In genomic region chr4:140096921-140097320, GRCh38 we compare ENCODE assay signal across 13 cellular contexts. TPM values are rescaled to one million over a fixed set of nuclear protein-coding genes. Genes with fewer than 3 reads are reported as not detected.
DNase-seq lines count a peak whose midpoint lies in the region; ATAC-seq and TF ChIP-seq lines count a peak whose summit lies in the region.
"Had no signal": no experiment of that assay in that cellular context is flagged by ENCODE, and none has a peak within 500 bp of the region (broad histone marks: within the 10 kb centered on the region; RNA-seq: fewer than 3 reads in every experiment).

No MANE protein-coding gene starts in this region.

- H3K27ac Mint-ChIP-seq in activated CD4-positive, alpha-beta T cell treated with anti-CD3 and anti-CD28 coated beads for 36 hours: peak overlapping the region; percentile 99
- H3K27ac Mint-ChIP-seq in activated CD4-positive, alpha-beta memory T cell treated with anti-CD3 and anti-CD28 coated beads for 36 hours: peak overlapping the region; percentile 98
- H3K27ac Mint-ChIP-seq: IgD-negative memory B cell had no signal

- CTCF ChIA-PET in activated CD4-positive, alpha-beta T cell treated with anti-CD3 and anti-CD28 coated beads for 36 hours (lab: Charles Lee): no interaction called here
- CTCF ChIA-PET in activated CD4-positive, alpha-beta memory T cell treated with anti-CD3 and anti-CD28 coated beads for 36 hours (lab: Charles Lee): no interaction called here

- peak overlapping the region; percentile 75 for H3K4me3 Mint-ChIP-seq in activated CD4-positive, alpha-beta T cell treated with anti-CD3 and anti-CD28 coated beads for 36 hours
- H3K4me3 Mint-ChIP-seq in activated CD4-positive, alpha-beta memory T cell treated with anti-CD3 and anti-CD28 coated beads for 36 hours: no peak overlapping the region

- peak overlapping the region in 3 of 4 donors; percentile 40 to 69 (median 48) for H3K27ac ChIP-seq in gastroesophageal sphincter
- peak overlapping the region; percentile 55 for H3K27ac ChIP-seq in subcutaneous abdominal adipose tissue (ENCODE audit: low read depth, low read length)

- 35 to 37% methylated on average over 2 of the region's 2 CpGs for WGBS in gastroesophageal sphincter (ENCODE audit: low coverage in 1 of 2), 2 donors

- H3K9ac ChIP-seq in subcutaneous abdominal adipose tissue (ENCODE audit: low read length in 5 of 5): no peak overlapping the region

- peaks cover 85% of the 10 kb centered on the region for H3K4me1 Mint-ChIP-seq in activated CD4-positive, alpha-beta T cell treated with anti-CD3 and anti-CD28 coated beads for 36 hours
- peaks cover 68% of the 10 kb centered on the region for H3K4me1 Mint-ChIP-seq in activated CD4-positive, alpha-beta memory T cell treated with anti-CD3 and anti-CD28 coated beads for 36 hours (ENCODE audit: low read depth)

- no peaks in the 10 kb centered on the region for H3K27me3 ChIP-seq in gastroesophageal sphincter
- H3K27me3 ChIP-seq in subcutaneous abdominal adipose tissue (ENCODE audit: control insufficient read depth in 5 of 5, insufficient read depth in 4 of 5, low read length in 5 of 5): no peaks in the 10 kb centered on the region
- no peaks in the 10 kb centered on the region for H3K27me3 ChIP-seq in BE2C

- H3K4me3 ChIP-seq in gastroesophageal sphincter: no peak overlapping the region
- peak overlapping the region in 2 of 5 donors; percentile 0 to 45 for H3K4me3 ChIP-seq in subcutaneous abdominal adipose tissue (ENCODE audit: low read depth in 1 of 5, low read length in 5 of 5)
- no peak overlapping the region for H3K4me3 ChIP-seq in BE2C (ENCODE audit: low read depth, low read length)

- H3K36me3 Mint-ChIP-seq in activated CD4-positive, alpha-beta T cell treated with anti-CD3 and anti-CD28 coated beads for 36 hours (ENCODE audit: low read depth): no peaks in the 10 kb centered on the region
- no peaks in the 10 kb centered on the region for H3K36me3 Mint-ChIP-seq in activated CD4-positive, alpha-beta memory T cell treated with anti-CD3 and anti-CD28 coated beads for 36 hours
- H3K36me3 Mint-ChIP-seq: IgD-negative memory B cell had no signal

- H3K36me3 ChIP-seq in gastroesophageal sphincter (no peaks in the 10 kb centered on the region), subcutaneous abdominal adipose tissue (ENCODE audit: control insufficient read depth in 5 of 5, insufficient read depth in 5 of 5, low read length in 5 of 5) (no peaks in the 10 kb centered on the region), BE2C (no peaks in the 10 kb centered on the region)

- H3K9me3 Mint-ChIP-seq in activated CD4-positive, alpha-beta T cell treated with anti-CD3 and anti-CD28 coated beads for 36 hours (ENCODE audit: low read depth): no peaks in the 10 kb centered on the region
- no peaks in the 10 kb centered on the region for H3K9me3 Mint-ChIP-seq in activated CD4-positive, alpha-beta memory T cell treated with anti-CD3 and anti-CD28 coated beads for 36 hours

- H3K4me1 ChIP-seq in gastroesophageal sphincter: peaks cover 0 to 65% (median 7%) of the 10 kb centered on the region in 3 donors
- peaks cover 3 to 89% (median 75%) of the 10 kb centered on the region in 5 donors for H3K4me1 ChIP-seq in subcutaneous abdominal adipose tissue (ENCODE audit: control insufficient read depth in 5 of 5, insufficient read depth in 5 of 5, low read length in 5 of 5)
- H3K4me1 ChIP-seq in BE2C: peaks cover 37% of the 10 kb centered on the region

- no peaks in the 10 kb centered on the region for H3K27me3 Mint-ChIP-seq in activated CD4-positive, alpha-beta T cell treated with anti-CD3 and anti-CD28 coated beads for 36 hours
- no peaks in the 10 kb centered on the region for H3K27me3 Mint-ChIP-seq in activated CD4-positive, alpha-beta memory T cell treated with anti-CD3 and anti-CD28 coated beads for 36 hours

- no peaks in the 10 kb centered on the region for H3K9me3 ChIP-seq in gastroesophageal sphincter
- no peaks in the 10 kb centered on the region for H3K9me3 ChIP-seq in subcutaneous abdominal adipose tissue (ENCODE audit: control insufficient read depth in 5 of 5, low read length in 5 of 5)
- no peaks in the 10 kb centered on the region for H3K9me3 ChIP-seq in BE2C

- no peak for TF ChIP-seq CTCF in gastroesophageal sphincter (IDR thresholded peaks at IDR 0.05)
- no peak for TF ChIP-seq CTCF in BE2C (IDR thresholded peaks at IDR 0.05; ENCODE audit: low read depth, low read length)

- intact Hi-C loops in activated CD4-positive, alpha-beta T cell treated with anti-CD3 and anti-CD28 coated beads for 36 hours (cut with DNase I, micrococcal nuclease): loop anchor here (1.0 to 10.0 kb wide), 10 partner anchors 7 to 922 kb away; partner anchors contain the start of genes ELF2 (in 1 of the 2) and SCOC (in 1 of the 2)
- intact Hi-C loops in activated CD4-positive, alpha-beta memory T cell treated with anti-CD3 and anti-CD28 coated beads for 36 hours (cut with micrococcal nuclease): loop anchor here (1.0 to 5.0 kb wide), 6 partner anchors 25 to 831 kb away; partner anchors contain the start of gene RAB33B

- no peak for DNase-seq in activated CD4-positive, alpha-beta T cell treated with anti-CD3 and anti-CD28 coated beads for 36 hours
- no peak for DNase-seq in activated CD4-positive, alpha-beta T cell treated with anti-CD3 and anti-CD28 coated beads, Interleukin-2, amount 50 U/mL, for 4 hours
- no peak for DNase-seq in activated CD4-positive, alpha-beta memory T cell treated with anti-CD3 and anti-CD28 coated beads for 36 hours
- no peak for DNase-seq in Ammon's horn (ENCODE audit: low spot score)
- no peak for DNase-seq in NCI-H2171 treated with DMSO at 0.1 percent for 48 hours (lab: John Stamatoyannopoulos, UW)
- no peak for DNase-seq in BE2C
- DNase-seq: ACHN, glutamatergic neuron, NCI-H510A, SW 1271 had no signal

- POLR2A ChIA-PET in activated CD4-positive, alpha-beta T cell treated with anti-CD3 and anti-CD28 coated beads for 36 hours (lab: Charles Lee): interaction anchor here (0.5 to 1.2 kb wide), 2 partner anchors 48 to 157 kb away, joined by 3 to 4 read pairs; no protein-coding TSS in a partner anchor
- POLR2A ChIA-PET in activated CD4-positive, alpha-beta memory T cell treated with anti-CD3 and anti-CD28 coated beads for 36 hours (lab: Charles Lee): interaction anchor here (1.4 kb wide), 1 partner anchor 20 kb away, joined by 7 read pairs; no protein-coding TSS in a partner anchor

- no peak for TF ChIP-seq EP300 in gastroesophageal sphincter (IDR thresholded peaks at IDR 0.05)

- ATAC-seq in activated CD4-positive, alpha-beta T cell treated with anti-CD3 and anti-CD28 coated beads for 36 hours: no peak
- no peak for ATAC-seq in gastroesophageal sphincter

- no peak for TF ChIP-seq POLR2A in gastroesophageal sphincter (IDR thresholded peaks at IDR 0.05)

RNA-seq across cellular contexts. Expression of gene MAML3, which starts 57.1 kb away (rescaled TPM):
- 1 to 10 TPM; 1.6 to 1.9 TPM for total RNA-seq in activated CD4-positive, alpha-beta T cell treated with anti-CD3 and anti-CD28 coated beads for 36 hours
- under 1 TPM; 0.51 to 0.76 TPM for total RNA-seq in activated CD4-positive, alpha-beta memory T cell treated with anti-CD3 and anti-CD28 coated beads for 36 hours
- total RNA-seq in gastroesophageal sphincter: 10 to 100 TPM in 1 of 4 donors, 1 to 10 TPM in 3; 5.3 to 10.6 (median 9.3) TPM
- polyA plus RNA-seq in BE2C (2012; ENCODE audit: insufficient read depth, insufficient read length, low read depth): 14.1 TPM
